In the genomic region with DNA sequence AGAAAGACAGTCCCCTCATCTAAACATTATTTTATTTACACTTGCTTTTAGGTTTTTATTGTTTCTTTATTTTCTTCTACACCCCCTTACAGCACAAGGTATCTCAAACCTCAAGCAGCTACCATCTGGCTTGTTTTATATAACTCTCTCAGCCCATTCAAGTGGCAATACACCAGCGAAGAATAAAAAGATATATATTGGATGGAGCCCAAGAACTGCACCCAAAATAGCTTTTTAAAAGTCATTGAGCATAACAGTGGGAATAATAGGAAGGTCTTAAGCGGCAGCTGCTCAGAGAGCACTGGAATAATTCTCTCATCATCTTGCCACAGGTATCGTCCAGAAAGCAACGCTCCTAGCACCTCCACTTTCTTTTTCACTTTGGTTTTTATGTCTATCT, we compare ENCODE assay signal across 18 cellular contexts.
DNase-seq lines count a peak whose midpoint lies in the region; TF ChIP-seq lines count a peak whose summit lies in the region.
"Had no signal": no experiment of that assay in that cellular context is flagged by ENCODE, and none has a peak within 500 bp of the region (broad histone marks: within the 10 kb centered on the region; RNA-seq: fewer than 3 reads in every experiment).

No MANE protein-coding gene starts in this region.

- peaks cover 55% of the 10 kb centered on the region for H3K4me1 ChIP-seq in OCI-LY3 (ENCODE audit: low read length)
- H3K4me1 ChIP-seq in osteoblast (ENCODE audit: insufficient read depth, low read length): no peaks in the 10 kb centered on the region
- H3K4me1 ChIP-seq: A549, Peyer's patch, right lobe of liver had no signal

- peak overlapping the region; percentile 10; the same call in 1 of the 2 replicates for H3K9ac ChIP-seq in OCI-LY3 (ENCODE audit: low read length)

- peak; percentile 62 for DNase-seq in NCI-H510A treated with DMSO at 0.1 percent for 48 hours (lab: John Stamatoyannopoulos, UW)
- no peak for DNase-seq in NCI-H510A (lab: John Stamatoyannopoulos, UW)
- DNase-seq in NCI-H2107 treated with DMSO at 0.1 percent for 48 hours (lab: John Stamatoyannopoulos, UW; ENCODE audit: unreplicated experiment): peak; percentile 96
- no peak for DNase-seq in osteoblast (ENCODE audit: insufficient read length, low spot score, missing footprints)
- DNase-seq in NOMO-1 treated with dmso at 0.1 percent for 144 hours (lab: John Stamatoyannopoulos, UW; ENCODE audit: unreplicated experiment): no peak
- no peak for DNase-seq in SIG-M5 (lab: John Stamatoyannopoulos, UW)
- no peak for DNase-seq in hippocampal formation (lab: John Stamatoyannopoulos, UW)
- DNase-seq: activated CD4-positive, alpha-beta T cell treated with anti-CD3 and anti-CD28 coated beads for 36 hours; anterior cingulate cortex; KG1; left colon; mucosa of descending colon; nucleus accumbens; Peyer's patch; right lobe of liver had no signal

- no peaks in the 10 kb centered on the region for H3K27me3 ChIP-seq in OCI-LY3 (ENCODE audit: low read depth, low read length)
- no peaks in the 10 kb centered on the region for H3K27me3 ChIP-seq in osteoblast (ENCODE audit: insufficient read depth, low read length)
- H3K27me3 ChIP-seq: Peyer's patch, right lobe of liver had no signal

- TF ChIP-seq CTCF in OCI-LY3 (IDR thresholded peaks at IDR 0.05; ENCODE audit: low read depth, low read length) (no peak), osteoblast (IDR thresholded peaks at IDR 0.05; ENCODE audit: extremely low read depth, low read depth, low read length) (no peak)

- H3K36me3 ChIP-seq in OCI-LY3 (replicated peaks; ENCODE audit: low read depth, low read length): no peaks in the 10 kb centered on the region
- H3K36me3 ChIP-seq in osteoblast (ENCODE audit: insufficient read depth, low read length): no peaks in the 10 kb centered on the region
- H3K36me3 ChIP-seq: HAP-1, Peyer's patch, right lobe of liver had no signal

- H3K27ac ChIP-seq in OCI-LY3 (ENCODE audit: low read length) (no peak overlapping the region), osteoblast (ENCODE audit: low read depth, low read length) (no peak overlapping the region)
- H3K27ac ChIP-seq: A549, Peyer's patch, right lobe of liver had no signal

- H3K79me2 ChIP-seq in OCI-LY3 (ENCODE audit: low read length) (no peaks in the 10 kb centered on the region), osteoblast (ENCODE audit: insufficient read depth, low read length) (no peaks in the 10 kb centered on the region)

- H3K9me3 ChIP-seq in OCI-LY3 (ENCODE audit: insufficient read depth, low read length) (no peaks in the 10 kb centered on the region), osteoblast (ENCODE audit: low read depth, low read length) (no peaks in the 10 kb centered on the region)
- H3K9me3 ChIP-seq: A549, HAP-1, mucosa of descending colon, Peyer's patch, right lobe of liver had no signal

- peak overlapping the region; percentile 53 for H3K4me3 ChIP-seq in OCI-LY3 (ENCODE audit: low read length)
- H3K4me3 ChIP-seq in osteoblast (ENCODE audit: insufficient read depth, low read length): no peak overlapping the region
- H3K4me3 ChIP-seq: A549, HAP-1, mucosa of descending colon, Peyer's patch, right lobe of liver had no signal

- no peaks in the 10 kb centered on the region for H4K20me1 ChIP-seq in OCI-LY3 (ENCODE audit: insufficient read depth, low read length)
- H4K20me1 ChIP-seq in osteoblast (ENCODE audit: insufficient read depth, low read length): no peaks in the 10 kb centered on the region

- H3K4me2 ChIP-seq in OCI-LY3 (ENCODE audit: low read length) (peak overlapping the region; percentile 66), osteoblast (ENCODE audit: insufficient read depth, low read length) (peak overlapping the region; percentile 1)
- H3K4me2 ChIP-seq: A549 had no signal

- H2AFZ ChIP-seq in OCI-LY3 (ENCODE audit: low read depth, low read length): peak overlapping the region; percentile 47
- no peak overlapping the region for H2AFZ ChIP-seq in osteoblast (ENCODE audit: low read length)

Comparison
In these comparisons a context has a peak if more than half of its experiments do, and no peak if none do; other contexts are left out.
1. DNase-seq: peak in NCI-H510A treated with DMSO at 0.1 percent for 48 hours (single experiment) and NCI-H2107 treated with DMSO at 0.1 percent for 48 hours (single experiment); none in NCI-H510A (single experiment), osteoblast (single experiment), NOMO-1 treated with dmso at 0.1 percent for 144 hours (single experiment), SIG-M5 (single experiment) and hippocampal formation (0 of 2).